In genomic region chr12:114334395-114334794, GRCh38 we compare ENCODE assay signal across 2 cellular contexts.
TF ChIP-seq lines count a peak whose summit lies in the region.

No MANE protein-coding gene starts in this region.

TF ChIP-seq in WTC11, 78 proteins besides CTCF, POLR2A, EP300 and RAD21 (continued from another document):
- peak; percentile 71; the same call in 1 of the 2 replicates for TF ChIP-seq ZNF512 (CRISPR knock-in tag; IDR thresholded peaks at IDR 0.05; ENCODE audit: borderline replicate concordance)

TF ChIP-seq in K562, 482 proteins besides CTCF, POLR2A, EP300 and RAD21 (continued from another document):
- TF ChIP-seq, protein P1, sequence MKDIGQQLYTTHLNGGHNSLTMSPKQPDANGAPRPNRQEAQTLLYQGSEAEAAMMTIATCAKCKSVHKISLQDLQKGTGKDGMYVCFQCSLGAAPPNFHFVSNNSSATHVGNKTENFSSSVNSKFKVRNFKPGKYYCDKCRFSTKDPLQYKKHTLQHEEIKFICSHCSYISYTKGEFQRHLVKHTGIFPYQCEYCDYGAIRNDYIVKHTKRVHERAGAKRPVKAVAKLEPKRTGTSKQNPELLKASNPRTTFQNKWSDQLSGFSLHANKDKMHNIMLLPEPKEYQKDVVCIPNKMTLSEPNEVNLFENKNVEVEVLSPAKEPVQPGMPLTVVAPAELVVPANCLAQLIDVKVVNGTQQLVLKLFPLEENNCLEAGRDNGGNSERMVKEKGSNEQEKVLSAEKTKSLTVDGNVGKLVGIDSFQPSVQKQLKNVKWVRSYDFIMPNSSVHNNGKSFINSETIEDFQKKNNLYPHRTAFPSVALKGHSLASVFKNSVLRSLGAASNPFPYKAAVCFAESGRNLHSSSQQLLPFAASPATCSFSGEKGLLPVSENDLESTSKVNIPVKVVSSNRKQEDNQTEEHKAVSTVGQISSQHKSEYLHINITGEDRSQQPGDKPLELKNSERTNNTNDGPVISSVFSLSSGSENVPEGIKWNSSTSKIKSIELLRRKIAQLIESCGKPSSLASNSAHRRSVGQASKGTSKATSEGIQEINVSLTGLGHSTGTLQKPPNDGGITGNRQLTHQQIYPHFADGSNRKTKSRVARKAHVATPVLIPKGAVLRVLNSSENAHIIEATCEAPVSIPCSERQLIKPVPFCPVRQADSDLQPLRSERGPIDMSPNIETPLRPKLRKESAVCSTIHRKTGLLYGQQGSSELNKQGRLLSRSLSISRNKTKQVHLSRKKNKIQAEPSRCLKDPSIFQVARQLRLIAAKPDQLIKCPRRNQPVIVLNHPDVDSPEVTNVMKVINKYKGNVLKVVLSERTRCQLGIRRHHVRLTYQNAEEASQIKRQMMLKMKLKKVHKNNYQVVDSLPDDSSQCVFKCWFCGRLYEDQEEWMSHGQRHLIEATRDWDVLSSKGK (CRISPR knock-in tag; IDR thresholded peaks at IDR 0.05): no peak
